In the genomic region with DNA sequence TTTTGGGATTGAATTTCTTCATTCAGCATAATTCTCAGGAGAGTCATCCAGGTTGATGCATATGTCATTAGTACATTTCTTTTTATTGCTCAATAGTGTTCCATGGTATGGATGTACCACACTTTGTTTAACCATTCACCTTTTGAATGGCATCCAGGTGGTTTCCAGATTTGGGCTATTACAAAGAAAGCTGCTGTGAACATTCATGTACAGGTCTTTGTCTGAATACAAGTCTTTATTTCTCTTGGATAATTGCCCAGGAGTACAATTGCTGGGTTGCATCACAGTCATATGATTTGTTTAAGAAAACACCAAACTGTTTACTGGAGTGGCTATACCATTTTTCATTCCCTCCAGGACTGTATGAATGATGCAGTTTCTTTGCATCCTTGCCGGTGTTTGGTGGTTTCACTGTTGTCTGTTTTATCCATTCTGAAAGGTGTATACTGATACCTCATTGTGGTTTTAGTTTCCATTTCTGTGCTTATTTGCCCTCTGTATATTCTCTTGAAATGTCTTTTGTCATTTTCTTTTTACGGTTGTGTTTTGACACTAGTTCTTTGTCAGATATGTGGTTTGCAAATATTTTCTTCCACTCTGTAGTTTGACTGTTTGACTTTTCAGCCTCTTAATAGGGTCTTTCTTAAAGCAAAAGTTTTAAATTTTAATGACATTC, we compare ENCODE assay signal across 9 cellular contexts. TPM values are rescaled to one million over a fixed set of nuclear protein-coding genes. Genes with fewer than 3 reads are reported as not detected.
A peak's percentile ranks its signal among the peaks of the same experiment; 100 is the strongest.
DNase-seq lines count a peak whose midpoint lies in the region; ATAC-seq and TF ChIP-seq lines count a peak whose summit lies in the region.
"Had no signal": no experiment of that assay in that cellular context is flagged by ENCODE, and none has a peak within 500 bp of the region (broad histone marks: within the 10 kb centered on the region; RNA-seq: fewer than 3 reads in every experiment).

No MANE protein-coding gene starts in this region.

- no peak overlapping the region for H3K27ac ChIP-seq in fibroblast of lung (ENCODE audit: insufficient read depth, low read length)
- H3K27ac ChIP-seq in CD4-positive, alpha-beta memory T cell (ENCODE audit: low read depth, low read length) = no peak overlapping the region

- H3K36me3 ChIP-seq in fibroblast of lung (ENCODE audit: control insufficient read depth, insufficient read depth, low read length) = no peaks in the 10 kb centered on the region
- H3K36me3 ChIP-seq in CD4-positive, alpha-beta memory T cell (ENCODE audit: insufficient read depth, low read length) = peaks cover 31% of the 10 kb centered on the region

- no peaks in the 10 kb centered on the region for H3K27me3 ChIP-seq in fibroblast of lung (ENCODE audit: control insufficient read depth, insufficient read depth, low read length)
- H3K27me3 ChIP-seq in CD4-positive, alpha-beta memory T cell (ENCODE audit: insufficient read depth, low read length) = no peaks in the 10 kb centered on the region

- no peak overlapping the region for H3K9ac ChIP-seq in fibroblast of lung (ENCODE audit: insufficient read depth, low read length)

- H3K4me1 Mint-ChIP-seq in CD4-positive, alpha-beta memory T cell = peaks cover 26 to 39% (median 34%) of the 10 kb centered on the region in 4 donors

- no peak overlapping the region for H3K4me3 ChIP-seq in fibroblast of lung (replicated peaks in 1 of 4; ENCODE audit: control extremely low read depth in 1 of 4, insufficient read depth in 1 of 4, low read depth in 3 of 4, low read length in 4 of 4)
- no peak overlapping the region for H3K4me3 ChIP-seq in CD4-positive, alpha-beta memory T cell (ENCODE audit: low read length in 2 of 2)

- no peak overlapping the region for H2AFZ ChIP-seq in fibroblast of lung (ENCODE audit: low read length)

- no peak overlapping the region for H3K4me3 Mint-ChIP-seq in CD4-positive, alpha-beta memory T cell

- H3K4me1 ChIP-seq in fibroblast of lung (ENCODE audit: control insufficient read depth, extremely low read depth, insufficient read depth, low read length) = no peaks in the 10 kb centered on the region
- peaks cover 18% of the 10 kb centered on the region for H3K4me1 ChIP-seq in CD4-positive, alpha-beta memory T cell (ENCODE audit: insufficient read depth, low read length)

- DNase-seq in A172 (ENCODE audit: low spot score) (peak; percentile 62), NCI-H526 (lab: John Stamatoyannopoulos, UW) (peak; percentile 83 to 92), fibroblast of lung (ENCODE audit: low read depth in 2 of 2) (peak; percentile 85), germinal center (ENCODE audit: low spot score) (no peak), ureter (ENCODE audit: low spot score) (no peak)
- no peak for DNase-seq in CD4-positive, alpha-beta memory T cell

- CTCF ChIA-PET in CD4-positive, alpha-beta memory T cell (lab: Charles Lee; ENCODE audit: partially characterized antibody) = no interaction called here

- no peaks in the 10 kb centered on the region for H3K9me3 Mint-ChIP-seq in CD4-positive, alpha-beta memory T cell

- no peaks in the 10 kb centered on the region for H3K9me3 ChIP-seq in fibroblast of lung (ENCODE audit: control insufficient read depth, insufficient read depth, low read depth, low read length)
- no peaks in the 10 kb centered on the region for H3K9me3 ChIP-seq in CD4-positive, alpha-beta memory T cell (ENCODE audit: control insufficient read depth in 1 of 2, low read length in 2 of 2)

- ATAC-seq in GM18870 (IDR thresholded peaks at IDR 0.05; ENCODE audit: unreplicated experiment) = peak; percentile 99
- ATAC-seq in HG03025 (IDR thresholded peaks at IDR 0.05; ENCODE audit: low FRiP score, unreplicated experiment) = peak; percentile 98

- no peak for TF ChIP-seq CTCF in fibroblast of lung (conservative IDR thresholded peaks at IDR 0.05 in 1 of 2, IDR thresholded peaks at IDR 0.05 in 1 of 2; ENCODE audit: low read depth in 1 of 2, low read length in 2 of 2)

- intact Hi-C loops in CD4-positive, alpha-beta memory T cell (cut with micrococcal nuclease) = no loop called here

- POLR2A ChIA-PET in CD4-positive, alpha-beta memory T cell (lab: Charles Lee; ENCODE audit: partially characterized antibody) = no interaction called here

- H3K79me2 ChIP-seq in fibroblast of lung (ENCODE audit: control insufficient read depth, insufficient read depth, low read length) = peaks cover 1% of the 10 kb centered on the region

- peak overlapping the region in 1 of 7 donors; percentile 10 for H3K27ac Mint-ChIP-seq in CD4-positive, alpha-beta memory T cell
- H3K27ac Mint-ChIP-seq: brain had no signal

- H4K20me1 ChIP-seq in fibroblast of lung (ENCODE audit: control insufficient read depth, extremely low read depth, insufficient read depth, low read length) = no peaks in the 10 kb centered on the region

- H3K36me3 Mint-ChIP-seq in CD4-positive, alpha-beta memory T cell = peaks cover 37 to 66% of the 10 kb centered on the region in 2 donors

- H3K27me3 Mint-ChIP-seq in CD4-positive, alpha-beta memory T cell = no peaks in the 10 kb centered on the region
- H3K27me3 Mint-ChIP-seq: brain had no signal

- no peak overlapping the region for H3K4me2 ChIP-seq in fibroblast of lung (ENCODE audit: extremely low read depth, insufficient read depth, low read length)

RNA-seq across cellular contexts. Expression of gene CDKAL1, which starts 8.8 kb away (rescaled TPM):
- 15.4 and 23.4 TPM in 2 replicates for total RNA-seq in A172 (2014; rRNA removed; shearing (Covaris generic))
- total RNA-seq in fibroblast of lung (15.0 and 16.2 TPM in 2 replicates), ureter (23.4 TPM)
- 7.4 and 9.8 TPM in 2 replicates for polyA plus RNA-seq in fibroblast of lung
- 5.3 and 5.7 TPM in 2 replicates for polyA plus RNA-seq in fibroblast of lung (2012)
- polyA minus RNA-seq in fibroblast of lung (ENCODE audit: low replicate concordance) = 6.8 and 14.5 TPM in 2 replicates
- total RNA-seq in CD4-positive, alpha-beta memory T cell = 10 to 100 TPM; 22.3 to 22.7 TPM
- 10 to 100 TPM; 31.0 to 41.8 TPM for polyA plus RNA-seq in CD4-positive, alpha-beta memory T cell

Comparison
In these comparisons a context has a peak if more than half of its experiments do, and no peak if none do; other contexts are left out.
1. DNase-seq: peak in A172 (single experiment), NCI-H526 (2 of 2) and fibroblast of lung (2 of 2); none in germinal center (single experiment), ureter (single experiment) and CD4-positive, alpha-beta memory T cell (0 of 5).